Comparison of ENCODE assay signal across 18 cellular contexts in the genomic region with DNA sequence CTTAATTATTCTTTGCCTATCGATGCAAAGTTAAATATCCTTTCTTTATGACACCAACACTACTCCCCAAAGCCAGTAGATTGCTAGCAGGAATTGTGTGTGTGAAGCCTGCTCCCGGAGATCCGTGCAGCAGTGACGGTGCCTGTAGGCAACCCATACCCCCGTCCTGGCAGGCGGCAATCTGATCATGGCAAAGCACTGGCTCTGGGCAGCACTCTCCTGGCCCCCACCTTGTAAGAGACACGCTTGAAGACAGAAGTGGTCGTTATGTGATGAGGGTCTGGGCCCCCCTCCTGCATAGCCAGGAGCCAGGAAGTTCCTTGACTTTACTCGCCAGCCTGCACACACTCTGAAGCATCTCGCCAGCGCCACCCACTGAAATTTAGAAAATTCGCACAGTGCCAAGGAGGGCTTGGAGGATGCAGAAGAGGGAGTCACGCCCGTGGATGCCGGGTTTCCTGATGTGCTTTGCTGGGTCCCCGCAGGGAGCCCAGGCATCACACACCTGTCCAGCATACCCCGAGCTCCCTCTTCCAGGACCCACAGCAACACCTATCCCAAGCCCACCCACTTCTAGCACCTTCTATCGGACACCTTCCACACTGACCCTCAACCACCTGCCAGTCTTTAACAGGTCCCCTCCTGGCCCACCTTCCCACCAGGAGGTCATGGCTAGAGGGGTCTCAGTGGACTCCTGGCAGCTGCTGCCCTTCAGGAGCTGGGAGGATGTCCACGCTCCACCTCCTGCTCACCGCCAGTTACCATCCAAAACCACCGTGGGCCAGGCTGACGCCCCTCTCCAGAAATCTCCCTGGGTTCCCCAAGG. TPM values are rescaled to one million over a fixed set of nuclear protein-coding genes. Genes with fewer than 3 reads are reported as not detected.
DNase-seq lines count a peak whose midpoint lies in the region; ATAC-seq, FAIRE-seq and TF ChIP-seq lines count a peak whose summit lies in the region.
"Had no signal": no experiment of that assay in that cellular context is flagged by ENCODE, and none has a peak within 500 bp of the region (broad histone marks: within the 10 kb centered on the region; RNA-seq: fewer than 3 reads in every experiment).

No MANE protein-coding gene starts in this region.

- H3K27me3 ChIP-seq in WERI-Rb-1 (ENCODE audit: insufficient read depth, low read depth, severe bottlenecking) (no peaks in the 10 kb centered on the region), HepG2 (ENCODE audit: control insufficient read depth in 1 of 2, insufficient read depth in 2 of 2, low read length in 2 of 2) (no peaks in the 10 kb centered on the region), spleen (replicated peaks in 1 of 7) (no peaks in the 10 kb centered on the region)
- H3K27me3 ChIP-seq: BLaER1 had no signal

- in situ Hi-C loops in HepG2 (cut with HindIII; ENCODE audit: extremely low pct_ligation_motif_present, low pct_unique_long_range_greater_than_20kb): loop anchor here (5.0 kb wide), 1 partner anchor 344 kb away; no protein-coding TSS in a partner anchor

- POLR2A ChIA-PET in HepG2 (lab: Yijun Ruan, JAX): no interaction called here

- peak; percentile 55 for DNase-seq in activated effector memory CD4-positive, alpha-beta T cell treated with anti-CD3 and anti-CD28 coated beads, Interleukin-2, amount 50 U/mL, for 16 hours
- DNase-seq in activated effector memory CD4-positive, alpha-beta T cell treated with Interleukin-2 at 50 U/mL for 16 hours: no peak
- DNase-seq in WERI-Rb-1: no peak
- DNase-seq in HepG2 (ENCODE audit: low spot score): no peak
- peak; percentile 48 for DNase-seq in spleen
- no peak for DNase-seq in HT-29 (ENCODE audit: low spot score)
- no peak for DNase-seq in activated CD4-positive, alpha-beta T cell treated with anti-CD3 and anti-CD28 coated beads for 4 hours
- no peak for DNase-seq in T-helper 9 cell
- DNase-seq: 8988T, DMS153, EL, NCI-H1436 treated with DMSO at 0.1 percent for 48 hours, NCI-H2081, NCI-H2227 treated with DMSO at 0.1 percent for 48 hours, OCI-M1, RPMI8226 had no signal

- H3K36me3 ChIP-seq in WERI-Rb-1 (no peaks in the 10 kb centered on the region), HepG2 (replicated peaks in 1 of 2; ENCODE audit: control insufficient read depth in 1 of 2, insufficient read depth in 2 of 2, low read length in 2 of 2) (no peaks in the 10 kb centered on the region), spleen (peaks cover 0 to 9% (median 0%) of the 10 kb centered on the region in 6 donors)
- H3K36me3 ChIP-seq: BLaER1 had no signal

- H3K4me2 ChIP-seq in HepG2 (ENCODE audit: low read depth, low read length): no peak overlapping the region
- H3K4me2 ChIP-seq: BLaER1 had no signal

- TF ChIP-seq CTCF in WERI-Rb-1 (IDR thresholded peaks at IDR 0.05; ENCODE audit: low read depth, low read length) (peak; percentile 31; the same call in 1 of the 2 replicates), HepG2 (CRISPR knock-in tag; IDR thresholded peaks at IDR 0.05) (0 out of 2 replicates have a peak, but pooled peaks have one; percentile 6), spleen (IDR thresholded peaks at IDR 0.05 in 8 of 11, conservative IDR thresholded peaks at IDR 0.05 in 3 of 11) (no peak)

- CTCF ChIA-PET in HepG2 (lab: Yijun Ruan, JAX; ENCODE audit: low intra/inter-chr PET ratio, low total read pairs): no interaction called here

- no peak overlapping the region for H2AFZ ChIP-seq in HepG2 (ENCODE audit: low read length)

- no peak overlapping the region for H3K9ac ChIP-seq in HepG2 (ENCODE audit: insufficient read depth, low read depth, low read length)
- H3K9ac ChIP-seq: BLaER1 had no signal

- H4K20me1 ChIP-seq in HepG2 (ENCODE audit: insufficient read depth, low read length): no peaks in the 10 kb centered on the region

- ATAC-seq in HepG2: no peak

- no peaks in the 10 kb centered on the region for H3K4me1 ChIP-seq in HepG2 (ENCODE audit: insufficient read depth, low read length)
- H3K4me1 ChIP-seq in spleen: peaks cover 0 to 12% (median 3%) of the 10 kb centered on the region in 6 donors

- H3K79me2 ChIP-seq in HepG2 (ENCODE audit: insufficient read depth, low read length): no peaks in the 10 kb centered on the region

- H3K9me3 ChIP-seq in WERI-Rb-1 (ENCODE audit: severe bottlenecking): no peaks in the 10 kb centered on the region
- no peaks in the 10 kb centered on the region for H3K9me3 ChIP-seq in HepG2 (ENCODE audit: low read length)
- H3K9me3 ChIP-seq in spleen: no peaks in the 10 kb centered on the region
- H3K9me3 ChIP-seq: BLaER1 had no signal

- TF ChIP-seq EP300 in HepG2 (IDR thresholded peaks at IDR 0.05; ENCODE audit: low read depth in 2 of 2, low read length in 2 of 2): no peak
- TF ChIP-seq EP300 in HepG2 (CRISPR knock-in tag; IDR thresholded peaks at IDR 0.05; ENCODE audit: borderline replicate concordance): no peak

- 92% methylated on average over 19 of the region's 22 CpGs for WGBS in HepG2 (ENCODE audit: low lambda C conversion rate)
- 88 to 93% (median 91%) methylated on average over 21 to 22 of the region's 22 CpGs for WGBS in spleen, 5 donors

- H3K27ac ChIP-seq in WERI-Rb-1 (no peak overlapping the region; the same call in 1 of the 2 replicates), HepG2 (ENCODE audit: extremely low read length, insufficient read depth, low read length) (no peak overlapping the region), spleen (no peak overlapping the region)
- H3K27ac ChIP-seq: BLaER1 had no signal

- no peak for FAIRE-seq in HepG2 (lab: Jason Lieb, UNC)
- FAIRE-seq: H54 had no signal

- TF ChIP-seq RAD21 in HepG2 (CRISPR knock-in tag; IDR thresholded peaks at IDR 0.05): no peak

- intact Hi-C loops in HepG2 (cut with micrococcal nuclease; ENCODE audit: unreplicated experiment): no loop called here
- intact Hi-C loops in spleen (cut with DNase I; ENCODE audit: low total_unique reads): no loop called here

- no TSS peak for BruUV-seq in HepG2 (replicated peaks; lab: Mats Ljungman, UMichigan)

- no peak overlapping the region for H3K4me3 ChIP-seq in WERI-Rb-1 (ENCODE audit: low read depth, low read length)
- H3K4me3 ChIP-seq in HepG2 (replicated peaks in 1 of 3; ENCODE audit: insufficient read depth in 1 of 3, low read depth in 2 of 3, low read length in 3 of 3): no peak overlapping the region
- no peak overlapping the region for H3K4me3 ChIP-seq in spleen
- H3K4me3 ChIP-seq: BLaER1 had no signal

- no peak for TF ChIP-seq POLR2A in HepG2 (IDR thresholded peaks at IDR 0.05; ENCODE audit: insufficient read depth in 1 of 2, low read depth in 2 of 2, low read length in 2 of 2)
- no peak for TF ChIP-seq POLR2A in spleen (IDR thresholded peaks at IDR 0.05)

TF ChIP-seq in HepG2, 621 proteins besides CTCF, POLR2A, EP300 and RAD21 (continues in another document):
- TF ChIP-seq ZNF773 (CRISPR knock-in tag; IDR thresholded peaks at IDR 0.05; ENCODE audit: borderline replicate concordance): no peak
- TF ChIP-seq, protein P1, sequence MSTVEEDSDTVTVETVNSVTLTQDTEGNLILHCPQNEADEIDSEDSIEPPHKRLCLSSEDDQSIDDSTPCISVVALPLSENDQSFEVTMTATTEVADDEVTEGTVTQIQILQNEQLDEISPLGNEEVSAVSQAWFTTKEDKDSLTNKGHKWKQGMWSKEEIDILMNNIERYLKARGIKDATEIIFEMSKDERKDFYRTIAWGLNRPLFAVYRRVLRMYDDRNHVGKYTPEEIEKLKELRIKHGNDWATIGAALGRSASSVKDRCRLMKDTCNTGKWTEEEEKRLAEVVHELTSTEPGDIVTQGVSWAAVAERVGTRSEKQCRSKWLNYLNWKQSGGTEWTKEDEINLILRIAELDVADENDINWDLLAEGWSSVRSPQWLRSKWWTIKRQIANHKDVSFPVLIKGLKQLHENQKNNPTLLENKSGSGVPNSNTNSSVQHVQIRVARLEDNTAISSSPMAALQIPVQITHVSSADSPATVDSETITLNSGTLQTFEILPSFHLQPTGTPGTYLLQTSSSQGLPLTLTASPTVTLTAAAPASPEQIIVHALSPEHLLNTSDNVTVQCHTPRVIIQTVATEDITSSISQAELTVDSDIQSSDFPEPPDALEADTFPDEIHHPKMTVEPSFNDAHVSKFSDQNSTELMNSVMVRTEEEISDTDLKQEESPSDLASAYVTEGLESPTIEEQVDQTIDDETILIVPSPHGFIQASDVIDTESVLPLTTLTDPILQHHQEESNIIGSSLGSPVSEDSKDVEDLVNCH (CRISPR knock-in tag; IDR thresholded peaks at IDR 0.05): no peak
- TF ChIP-seq, protein P2, sequence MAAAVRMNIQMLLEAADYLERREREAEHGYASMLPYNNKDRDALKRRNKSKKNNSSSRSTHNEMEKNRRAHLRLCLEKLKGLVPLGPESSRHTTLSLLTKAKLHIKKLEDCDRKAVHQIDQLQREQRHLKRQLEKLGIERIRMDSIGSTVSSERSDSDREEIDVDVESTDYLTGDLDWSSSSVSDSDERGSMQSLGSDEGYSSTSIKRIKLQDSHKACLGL (CRISPR knock-in tag; IDR thresholded peaks at IDR 0.05): no peak
- no peak for TF ChIP-seq ZNF501 (CRISPR knock-in tag; IDR thresholded peaks at IDR 0.05)

RNA-seq across cellular contexts. Expression of a gene that starts 54.5 kb away (rescaled TPM):
- total RNA-seq in HepG2 (2016; rRNA removed; fragmentation: Illumina TruSeq; extraction: Trizol) (34.3 and 49.8 TPM in 2 replicates), spleen (10 to 100 TPM; 14.2 to 21.1 (median 16.5) TPM)
- 13.2 and 14.7 TPM in 2 replicates for total RNA-seq in HepG2 (2016; cell fraction: cytosol; rRNA removed; fragmentation: Illumina TruSeq; extraction: Trizol; ENCODE audit: low read depth)
- total RNA-seq in HepG2 (2016; cell fraction: insoluble cytoplasmic fraction; rRNA removed; fragmentation: Illumina TruSeq; extraction: Trizol): 35.7 and 49.1 TPM in 2 replicates
- total RNA-seq in HepG2 (2016; cell fraction: membrane; rRNA removed; fragmentation: Illumina TruSeq; extraction: Trizol): 37.6 and 38.8 TPM in 2 replicates
- total RNA-seq in HepG2 (2016; cell fraction: nucleus; rRNA removed; fragmentation: Illumina TruSeq; extraction: Trizol): 24.5 and 24.7 TPM in 2 replicates
- polyA plus RNA-seq in HepG2 (2011; rRNA removed) (25.7 and 26.6 TPM in 2 replicates), spleen (10 to 100 TPM in 1 of 3 donors, 1 to 10 TPM in 2; 9.3 to 15.6 (median 9.9) TPM)
- 16.9 and 25.6 TPM in 2 replicates for polyA plus RNA-seq in HepG2 (2011; cell fraction: cytosol; rRNA removed)
- polyA plus RNA-seq in HepG2 (2011; cell fraction: nucleus; rRNA removed): 11.7 and 17.0 TPM in 2 replicates
- 34.2 and 46.3 TPM in 2 replicates for polyA plus RNA-seq in HepG2 (2012)
- polyA plus RNA-seq in HepG2 (2016; cell fraction: cytosol; fragmentation: Illumina TruSeq; extraction: Trizol; ENCODE audit: low read depth): 13.2 and 15.5 TPM in 2 replicates
- 44.3 and 47.4 TPM in 2 replicates for polyA plus RNA-seq in HepG2 (2016; cell fraction: insoluble cytoplasmic fraction; fragmentation: Illumina TruSeq; extraction: Trizol; ENCODE audit: low read depth)
- 25.6 and 28.0 TPM in 2 replicates for polyA plus RNA-seq in HepG2 (2016; cell fraction: membrane; fragmentation: Illumina TruSeq; extraction: Trizol; ENCODE audit: low read depth)
- 30.5 and 35.3 TPM in 2 replicates for polyA plus RNA-seq in HepG2 (2016; cell fraction: nucleus; fragmentation: Illumina TruSeq; extraction: Trizol; ENCODE audit: insufficient read depth, low read depth)
- polyA minus RNA-seq in HepG2 (2011; rRNA and poly(A)+ RNA removed; ENCODE audit: low replicate concordance): 14.6 and 15.2 TPM in 2 replicates
- 18.9 and 25.7 TPM in 2 replicates for polyA minus RNA-seq in HepG2 (2011; cell fraction: cytosol; rRNA and poly(A)+ RNA removed)
- polyA minus RNA-seq in HepG2 (2011; cell fraction: nucleus; rRNA and poly(A)+ RNA removed): 26.3 and 34.8 TPM in 2 replicates
- total RNA-seq in HT-29 (2014; rRNA removed; shearing (Covaris generic)): 35.9 and 37.4 TPM in 2 replicates

Comparison
In these comparisons a context has a peak if more than half of its experiments do, and no peak if none do; other contexts are left out.
1. DNase-seq: peak in activated effector memory CD4-positive, alpha-beta T cell treated with anti-CD3 and anti-CD28 coated beads, Interleukin-2, amount 50 U/mL, for 16 hours (single experiment) and spleen (single experiment); none in activated effector memory CD4-positive, alpha-beta T cell treated with Interleukin-2 at 50 U/mL for 16 hours (single experiment), WERI-Rb-1 (single experiment), HepG2 (single experiment), HT-29 (single experiment), activated CD4-positive, alpha-beta T cell treated with anti-CD3 and anti-CD28 coated beads for 4 hours (0 of 2) and T-helper 9 cell (single experiment).
2. CTCF ChIP-seq: peak in WERI-Rb-1 (single experiment) and HepG2 (single experiment); none in spleen (0 of 11).